8 cellular contexts compared by ENCODE assay signal in the genomic region with DNA sequence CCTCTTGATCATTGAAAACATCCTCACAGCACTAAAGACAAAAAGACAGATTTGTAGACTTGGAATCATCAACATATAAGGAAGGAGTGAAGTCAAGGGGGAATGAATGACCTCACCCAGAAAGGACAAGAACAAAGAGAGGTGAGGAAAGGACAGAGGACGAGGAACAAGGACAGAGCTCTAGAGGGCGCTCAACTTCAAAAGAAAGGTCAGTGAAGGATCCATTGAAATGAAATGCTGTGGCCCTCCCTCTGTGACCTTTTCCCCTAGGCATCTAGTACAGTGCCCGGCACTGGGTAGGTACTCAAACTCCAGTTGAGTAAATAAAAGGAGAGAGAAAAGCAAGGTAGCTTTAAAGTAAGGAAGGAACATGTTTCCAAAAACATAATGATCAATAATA. TPM values are rescaled to one million over a fixed set of nuclear protein-coding genes. Genes with fewer than 3 reads are reported as not detected.
DNase-seq lines count a peak whose midpoint lies in the region; ATAC-seq, FAIRE-seq and TF ChIP-seq lines count a peak whose summit lies in the region.

No MANE protein-coding gene starts in this region.

- DNase-seq in AG09319 (ENCODE audit: extremely low read depth, low read depth) (no peak), NT2/D1 (ENCODE audit: low read depth, low spot score) (peak; percentile 46), epithelial cell of esophagus (ENCODE audit: low read depth) (peak; percentile 30), urothelium cell line (ENCODE audit: low spot score) (peak; percentile 11)
- DNase-seq in stimulated activated naive CD4-positive, alpha-beta T cell treated with Interleukin-2 at 50 U/mL for 16 hours (lab: John Stamatoyannopoulos, UW) = no peak
- no peak for DNase-seq in CD4-positive, alpha-beta T cell

- ATAC-seq in GM21360 (IDR thresholded peaks at IDR 0.05; ENCODE audit: unreplicated experiment) (peak; percentile 49), HG03439 (IDR thresholded peaks at IDR 0.05; ENCODE audit: unreplicated experiment) (no peak)
- no peak for ATAC-seq in CD4-positive, alpha-beta T cell (ENCODE audit: poor library complexity)

- H3K27ac ChIP-seq in CD4-positive, alpha-beta T cell (ENCODE audit: low read depth, low read length) = no peak overlapping the region

- peaks cover 6% of the 10 kb centered on the region for H3K27me3 Mint-ChIP-seq in CD4-positive, alpha-beta T cell

- POLR2A ChIA-PET in CD4-positive, alpha-beta T cell (lab: Charles Lee) = no interaction called here

- H3K36me3 ChIP-seq in NT2/D1 (ENCODE audit: insufficient read depth, insufficient read length, low read length) = no peaks in the 10 kb centered on the region

- H3K9me3 ChIP-seq in NT2/D1 (ENCODE audit: insufficient read depth, low read length) = no peaks in the 10 kb centered on the region
- H3K9me3 ChIP-seq in CD4-positive, alpha-beta T cell (ENCODE audit: control insufficient read depth, low read length) = peaks cover 3% of the 10 kb centered on the region

- peaks cover 4% of the 10 kb centered on the region for H3K9me3 Mint-ChIP-seq in CD4-positive, alpha-beta T cell

- H3K9ac ChIP-seq in NT2/D1 (ENCODE audit: insufficient read length, low read depth) = no peak overlapping the region

- no peak overlapping the region for H3K4me3 ChIP-seq in NT2/D1 (ENCODE audit: insufficient read length, low read depth)
- no peak overlapping the region for H3K4me3 ChIP-seq in epithelial cell of esophagus (ENCODE audit: low read length)

- TF ChIP-seq CTCF in AG09319 (IDR thresholded peaks at IDR 0.05; ENCODE audit: low read depth, low read length) (peak; percentile 27), epithelial cell of esophagus (IDR thresholded peaks at IDR 0.05; ENCODE audit: insufficient read depth, low read depth, low read length, missing control alignments) (peak; percentile 29)
- no peak for TF ChIP-seq CTCF in CD4-positive, alpha-beta T cell (IDR thresholded peaks at IDR 0.05)

- no peak overlapping the region for H3K4me3 Mint-ChIP-seq in CD4-positive, alpha-beta T cell

- CTCF ChIA-PET in CD4-positive, alpha-beta T cell (lab: Charles Lee) = no interaction called here

- H3K27ac Mint-ChIP-seq in CD4-positive, alpha-beta T cell = no peak overlapping the region

- intact Hi-C loops in CD4-positive, alpha-beta T cell (cut with DNase I, micrococcal nuclease) = no loop called here

- H3K4me1 Mint-ChIP-seq in CD4-positive, alpha-beta T cell (ENCODE audit: low read depth) = peaks cover 11% of the 10 kb centered on the region

- H3K27me3 ChIP-seq in NT2/D1 (ENCODE audit: insufficient read depth, insufficient read length) = no peaks in the 10 kb centered on the region
- no peaks in the 10 kb centered on the region for H3K27me3 ChIP-seq in CD4-positive, alpha-beta T cell (ENCODE audit: control insufficient read depth, insufficient read depth, low read length)

- H3K36me3 Mint-ChIP-seq in CD4-positive, alpha-beta T cell (ENCODE audit: low read depth) = no peaks in the 10 kb centered on the region

- FAIRE-seq in urothelium cell line (lab: Jason Lieb, UNC) = no peak

- no peaks in the 10 kb centered on the region for H3K4me1 ChIP-seq in NT2/D1 (ENCODE audit: insufficient read depth, insufficient read length)

RNA-seq across cellular contexts. Expression of gene ATP8B4, which starts 2.6 kb away (rescaled TPM):
- under 1 TPM in 1 of 2 experiments, not detected in 1; 0.31 TPM for total RNA-seq in CD4-positive, alpha-beta T cell

Comparison
In these comparisons a context has a peak if more than half of its experiments do, and no peak if none do; other contexts are left out.
1. DNase-seq: peak in NT2/D1 (single experiment), epithelial cell of esophagus (single experiment) and urothelium cell line (single experiment); none in AG09319 (single experiment), stimulated activated naive CD4-positive, alpha-beta T cell treated with Interleukin-2 at 50 U/mL for 16 hours (single experiment) and CD4-positive, alpha-beta T cell (0 of 10).